31 cellular contexts compared by ENCODE assay signal in the genomic region with DNA sequence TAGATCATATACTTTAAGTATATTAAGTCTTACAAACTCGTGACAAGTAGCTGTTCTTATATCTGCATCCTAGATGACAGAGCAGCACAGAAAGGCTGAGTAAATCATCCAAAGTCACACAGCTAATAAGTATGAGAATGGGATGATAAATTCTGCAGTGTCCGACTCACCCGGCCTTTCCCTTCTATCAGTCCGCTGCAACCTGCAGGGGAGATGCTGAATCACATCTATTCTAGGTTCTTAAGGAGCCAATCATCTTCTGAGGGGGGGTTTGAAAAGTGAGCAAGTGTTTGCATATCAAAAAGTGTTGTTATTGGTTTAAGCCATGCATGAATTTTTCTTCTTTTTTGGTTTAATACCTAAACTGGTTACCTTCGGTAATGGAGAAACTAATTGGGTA. TPM values are rescaled to one million over a fixed set of nuclear protein-coding genes. Genes with fewer than 3 reads are reported as not detected.
DNase-seq lines count a peak whose midpoint lies in the region; ATAC-seq and TF ChIP-seq lines count a peak whose summit lies in the region.
"Had no signal": no experiment of that assay in that cellular context is flagged by ENCODE, and none has a peak within 500 bp of the region (broad histone marks: within the 10 kb centered on the region; RNA-seq: fewer than 3 reads in every experiment).

No MANE protein-coding gene starts in this region.

- H2BK12ac ChIP-seq in neuronal stem cell (ENCODE audit: low read length): no peak overlapping the region

- H3K4me3 ChIP-seq in HUES6 (ENCODE audit: low read depth, low read length) (peak overlapping the region; percentile 40), endodermal cell (ENCODE audit: low read length) (peak overlapping the region; percentile 67), neuronal stem cell (ENCODE audit: low read length in 2 of 2) (no peak overlapping the region)
- H3K4me3 ChIP-seq: K562, left ventricle myocardium inferior, MG63, PC-9, right atrium auricular region, suprapubic skin, upper lobe of right lung had no signal

- no peak overlapping the region for H4K91ac ChIP-seq in neuronal stem cell (ENCODE audit: low read depth, low read length, poor library complexity)

- CTCF ChIA-PET in Calu3 (lab: Charles Lee): no interaction called here

- H3K27ac Mint-ChIP-seq in endodermal cell (peak overlapping the region; percentile 96), Calu3 (ENCODE audit: unreplicated experiment) (no peak overlapping the region)
- H3K27ac Mint-ChIP-seq: activated CD4-positive, alpha-beta T cell treated with anti-CD3 and anti-CD28 coated beads for 36 hours; activated naive CD4-positive, alpha-beta T cell treated with anti-CD3 and anti-CD28 coated beads, Interleukin-2, amount 50 U/mL, for 24 hours; activated T-helper 2 cell treated with anti-CD3 and anti-CD28 coated beads, Interferon-gamma antibody, Interleukin-2, Interleukin-4, amounts not matched to agents 10 μg/mL and 5 μg/mL and 100 μg/mL, durations not matched to agents 14 hours and 24 hours and 36 hours; CD4-positive, alpha-beta T cell; T-helper 17 cell had no signal

- 27 to 40% methylated on average over 1 to 5 of the region's 5 CpGs for WGBS in endodermal cell (ENCODE audit: insufficient coverage in 1 of 2, insufficient read length in 1 of 2), 2 experiments
- no CpG with 5 or more reads among the region's 5 CpGs for WGBS in neuronal stem cell (ENCODE audit: extremely low coverage in 2 of 2, insufficient read length in 2 of 2, insufficient replicate concordance in 1 of 2), 2 donors

- H3K27me3 ChIP-seq in HUES6 (ENCODE audit: control insufficient read depth, insufficient read depth, low read length) (no peaks in the 10 kb centered on the region), endodermal cell (ENCODE audit: control insufficient read depth, insufficient read depth, low read length, poor library complexity, severe bottlenecking) (no peaks in the 10 kb centered on the region), neuronal stem cell (ENCODE audit: control insufficient read depth in 3 of 3, insufficient read depth in 3 of 3, low read depth in 1 of 3, low read length in 3 of 3) (peaks cover 0 to 12% (median 6%) of the 10 kb centered on the region in 3 experiments)
- H3K27me3 ChIP-seq: MG63, right atrium auricular region, upper lobe of right lung had no signal

- ATAC-seq in GM21576 (IDR thresholded peaks at IDR 0.05; ENCODE audit: unreplicated experiment): no peak
- ATAC-seq: activated CD4-positive, alpha-beta T cell treated with anti-CD3 and anti-CD28 coated beads for 36 hours; K562; T-helper 17 cell; upper lobe of right lung had no signal

- no peaks in the 10 kb centered on the region for H3K79me1 ChIP-seq in neuronal stem cell (ENCODE audit: low read depth, low read length)

- no peak overlapping the region for H3K4me2 ChIP-seq in neuronal stem cell (ENCODE audit: insufficient read depth, low read length, poor library complexity, severe bottlenecking)
- H3K4me2 ChIP-seq: PC-9 had no signal

- H3K18ac ChIP-seq in neuronal stem cell (ENCODE audit: low read length): no peak overlapping the region

- no peak overlapping the region for H2BK15ac ChIP-seq in neuronal stem cell (ENCODE audit: low read length)

- H3K4me1 ChIP-seq in HUES6 (ENCODE audit: control insufficient read depth, insufficient read depth, low read length): peaks cover 74% of the 10 kb centered on the region
- H3K4me1 ChIP-seq in endodermal cell (ENCODE audit: control insufficient read depth, insufficient read depth, low read length): peaks cover 17% of the 10 kb centered on the region
- peaks cover 4 to 16% of the 10 kb centered on the region in 2 donors for H3K4me1 ChIP-seq in neuronal stem cell (ENCODE audit: control insufficient read depth in 2 of 2, insufficient read depth in 1 of 2, low read depth in 1 of 2, low read length in 2 of 2)
- H3K4me1 ChIP-seq: left ventricle myocardium inferior, right atrium auricular region, suprapubic skin, upper lobe of right lung had no signal

- no peak overlapping the region for H3K4ac ChIP-seq in neuronal stem cell (ENCODE audit: low read length)

- H2AFZ ChIP-seq in neuronal stem cell (ENCODE audit: low read length): no peak overlapping the region
- H2AFZ ChIP-seq: PC-9 had no signal

- peak; percentile 27 for TF ChIP-seq CTCF in endodermal cell (conservative IDR thresholded peaks at IDR 0.05)
- TF ChIP-seq CTCF in Calu3 (IDR thresholded peaks at IDR 0.05; ENCODE audit: unreplicated experiment): no peak

- H3K36me3 ChIP-seq in HUES6 (ENCODE audit: control insufficient read depth, insufficient read depth, low read length): peaks cover 1% of the 10 kb centered on the region; the same call in 1 of the 2 replicates
- H3K36me3 ChIP-seq in endodermal cell (ENCODE audit: control insufficient read depth, insufficient read depth, low read length): no peaks in the 10 kb centered on the region
- no peaks in the 10 kb centered on the region for H3K36me3 ChIP-seq in neuronal stem cell (replicated peaks in 1 of 2; ENCODE audit: control insufficient read depth in 2 of 2, insufficient read depth in 2 of 2, low read length in 2 of 2)
- H3K36me3 ChIP-seq: left ventricle myocardium inferior, MG63, right atrium auricular region, suprapubic skin, upper lobe of right lung had no signal

- no peak overlapping the region for H3K23ac ChIP-seq in neuronal stem cell (ENCODE audit: low read depth, low read length, poor library complexity)

- intact Hi-C loops in Calu3 (cut with micrococcal nuclease; ENCODE audit: unreplicated experiment): no loop called here

- no peaks in the 10 kb centered on the region; the same call in 1 of the 2 replicates for H3K9me3 ChIP-seq in HUES6 (ENCODE audit: control insufficient read depth, insufficient read depth, low read depth, low read length)
- no peaks in the 10 kb centered on the region for H3K9me3 ChIP-seq in endodermal cell (ENCODE audit: control insufficient read depth, low read length)
- H3K9me3 ChIP-seq in neuronal stem cell (replicated peaks in 1 of 2; ENCODE audit: control insufficient read depth in 2 of 2, insufficient read depth in 1 of 2, low read depth in 1 of 2, low read length in 2 of 2): peaks cover 0 to 2% of the 10 kb centered on the region in 2 donors
- H3K9me3 ChIP-seq: left ventricle myocardium inferior, MG63, suprapubic skin, upper lobe of right lung had no signal

- peak; percentile 45 for DNase-seq in Caki2 (ENCODE audit: low read depth)
- DNase-seq in endodermal cell: peak; percentile 64
- peak; percentile 82 for DNase-seq in kidney tubule cell (ENCODE audit: low spot score)
- no peak for DNase-seq in NCI-H146 (lab: John Stamatoyannopoulos, UW)
- DNase-seq in Calu3: no peak
- DNase-seq in neuronal stem cell (ENCODE audit: low spot score): no peak
- DNase-seq: activated CD4-positive, alpha-beta T cell treated with anti-CD3 and anti-CD28 coated beads for 36 hours; activated CD8-positive, alpha-beta memory T cell treated with anti-CD3 and anti-CD28 coated beads for 24 hours; activated T-cell treated with anti-CD3 and anti-CD28 coated beads for 4 hours; amygdala; CD4-positive, alpha-beta T cell; EL; GOT3; left ventricle myocardium inferior; MG63; NCI-H1105 treated with DMSO at 0.1 percent for 48 hours; NCI-H2029; NCI-H526; PC-9; Right ventricle myocardium superior; small intestine; stimulated activated naive CD4-positive, alpha-beta T cell; T-helper 17 cell; upper lobe of right lung had no signal

- in situ Hi-C loops in Caki2 (cut with HindIII; ENCODE audit: low pct_unique_long_range_greater_than_20kb, low sequenced_read_pairs): no loop called here

- H2AK5ac ChIP-seq in neuronal stem cell (ENCODE audit: low read depth, low read length): no peak overlapping the region

- H3K9ac ChIP-seq in HUES6 (ENCODE audit: low read length) (peak overlapping the region; percentile 63), endodermal cell (ENCODE audit: extremely low read depth, low read length, poor library complexity, severe bottlenecking) (no peak overlapping the region), neuronal stem cell (ENCODE audit: low read depth, low read length, poor library complexity) (no peak overlapping the region)

- peak overlapping the region; percentile 92 for H3K27ac ChIP-seq in HUES6 (ENCODE audit: low read depth, low read length)
- no peak overlapping the region for H3K27ac ChIP-seq in endodermal cell (ENCODE audit: low read depth, low read length)
- no peak overlapping the region for H3K27ac ChIP-seq in neuronal stem cell (replicated peaks; ENCODE audit: low read length)
- H3K27ac ChIP-seq: left ventricle myocardium inferior, PC-9, right atrium auricular region, suprapubic skin, upper lobe of right lung had no signal

- H3K27me3 Mint-ChIP-seq in endodermal cell (ENCODE audit: insufficient read depth): no peaks in the 10 kb centered on the region
- H3K27me3 Mint-ChIP-seq in Calu3 (ENCODE audit: unreplicated experiment): no peaks in the 10 kb centered on the region

- BruUV-seq in Calu3 (replicated peaks; lab: Mats Ljungman, UMichigan): no TSS peak

- peaks cover 2% of the 10 kb centered on the region for H3K9me3 Mint-ChIP-seq in endodermal cell
- H3K9me3 Mint-ChIP-seq in Calu3 (ENCODE audit: low read depth, unreplicated experiment): peaks cover 16% of the 10 kb centered on the region
- H3K9me3 Mint-ChIP-seq: activated T-helper 2 cell treated with anti-CD3 and anti-CD28 coated beads, Interferon-gamma antibody, Interleukin-2, Interleukin-4, amounts not matched to agents 10 μg/mL and 5 μg/mL and 100 μg/mL, durations not matched to agents 14 hours and 24 hours and 36 hours; CD4-positive, alpha-beta T cell had no signal

- H2BK5ac ChIP-seq in neuronal stem cell (ENCODE audit: low read length): no peak overlapping the region

- peaks cover 73% of the 10 kb centered on the region for H3K4me1 Mint-ChIP-seq in endodermal cell
- no peaks in the 10 kb centered on the region for H3K4me1 Mint-ChIP-seq in Calu3 (ENCODE audit: low read depth, unreplicated experiment)
- H3K4me1 Mint-ChIP-seq: activated naive CD4-positive, alpha-beta T cell treated with anti-CD3 and anti-CD28 coated beads, Interleukin-2, amount 50 U/mL, for 24 hours; T-helper 17 cell had no signal

- H3K14ac ChIP-seq in neuronal stem cell (ENCODE audit: low read length): no peak overlapping the region

- peaks cover 2% of the 10 kb centered on the region for H3K36me3 Mint-ChIP-seq in endodermal cell (ENCODE audit: low read depth)
- H3K36me3 Mint-ChIP-seq in Calu3 (ENCODE audit: insufficient read depth, unreplicated experiment): no peaks in the 10 kb centered on the region
- H3K36me3 Mint-ChIP-seq: activated naive CD4-positive, alpha-beta T cell treated with anti-CD3 and anti-CD28 coated beads, Interleukin-2, amount 50 U/mL, for 24 hours had no signal

- H2BK120ac ChIP-seq in neuronal stem cell (ENCODE audit: low read depth, low read length): no peak overlapping the region

- H3K4me3 Mint-ChIP-seq in endodermal cell: peak overlapping the region; percentile 34
- H3K4me3 Mint-ChIP-seq in Calu3 (ENCODE audit: low read depth, unreplicated experiment): no peak overlapping the region
- H3K4me3 Mint-ChIP-seq: activated CD4-positive, alpha-beta T cell treated with anti-CD3 and anti-CD28 coated beads for 36 hours; activated naive CD4-positive, alpha-beta T cell treated with anti-CD3 and anti-CD28 coated beads, Interleukin-2, amount 50 U/mL, for 24 hours; CD4-positive, alpha-beta T cell; T-helper 17 cell had no signal

- H4K8ac ChIP-seq in neuronal stem cell (ENCODE audit: low read depth, low read length): no peak overlapping the region

RNA-seq across cellular contexts. Expression of a gene that starts 38.9 kb away (rescaled TPM):
- 13.8 and 15.6 TPM in 2 replicates for total RNA-seq in Caki2 (2014; rRNA removed; shearing (Covaris generic); ENCODE audit: low replicate concordance)
- 1 to 10 TPM in 1 of 2 donors, under 1 TPM in 1; 0.77 to 7.4 TPM for total RNA-seq in endodermal cell
- polyA plus RNA-seq in endodermal cell (2013, experiment 1 of 2): 3.3 TPM
- 5.1 TPM for polyA plus RNA-seq in endodermal cell (2013, experiment 2 of 2)
- total RNA-seq in Calu3 (2022): not detected in 2 replicates
- polyA plus RNA-seq in neuronal stem cell (2013, experiment 1 of 2): 0.31 TPM
- polyA plus RNA-seq in neuronal stem cell (2013, experiment 2 of 2): 0.24 TPM
- total RNA-seq: activated CD4-positive, alpha-beta T cell treated with anti-CD3 and anti-CD28 coated beads for 36 hours; activated T-helper 2 cell treated with anti-CD3 and anti-CD28 coated beads, Interferon-gamma antibody, Interleukin-2, Interleukin-4, amounts not matched to agents 10 μg/mL and 5 μg/mL and 100 μg/mL, durations not matched to agents 14 hours and 24 hours and 36 hours; CD4-positive, alpha-beta T cell; K562; left ventricle myocardium inferior; right atrium auricular region; T-helper 17 cell had no signal
- polyA plus RNA-seq: K562 had no signal

Comparison
In these comparisons a context has a peak if more than half of its experiments do, and no peak if none do; other contexts are left out.
1. DNase-seq: peak in Caki2 (single experiment), endodermal cell (single experiment) and kidney tubule cell (single experiment); none in NCI-H146 (single experiment), Calu3 (single experiment) and neuronal stem cell (single experiment).
2. H3K4me3 ChIP-seq: peak in HUES6 (single experiment) and endodermal cell (single experiment); none in neuronal stem cell (0 of 2).